In the genomic region with DNA sequence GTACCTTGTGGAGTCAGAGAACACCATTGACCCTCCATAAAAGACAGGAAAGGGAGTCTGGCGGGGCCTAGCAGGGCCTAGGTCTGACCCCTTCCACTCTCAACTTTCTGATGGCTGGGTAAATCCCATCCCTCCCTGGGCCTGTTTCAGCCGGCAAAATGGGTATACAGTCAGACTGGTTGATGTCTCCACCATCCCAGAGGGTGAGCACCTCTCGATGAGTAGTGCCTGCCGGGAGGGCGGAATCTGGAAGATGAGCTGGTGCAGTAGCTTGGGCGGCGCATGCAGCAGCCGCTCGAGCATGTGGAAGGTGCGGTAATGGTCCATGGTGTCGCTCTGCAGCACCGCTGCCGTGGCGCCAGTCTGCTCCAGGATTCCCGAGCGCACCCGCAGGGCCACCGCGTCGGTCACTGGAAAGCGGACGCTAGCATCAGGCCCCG, we compare ENCODE assay signal across 8 cellular contexts. TPM values are rescaled to one million over a fixed set of nuclear protein-coding genes. Genes with fewer than 3 reads are reported as not detected.
DNase-seq lines count a peak whose midpoint lies in the region; TF ChIP-seq lines count a peak whose summit lies in the region.

No MANE protein-coding gene starts in this region.

- H3K36me3 Mint-ChIP-seq in activated T-helper 2 cell treated with anti-CD3 and anti-CD28 coated beads, Interferon-gamma antibody, Interleukin-2, Interleukin-4, amounts not matched to agents 10 μg/mL and 5 μg/mL and 100 μg/mL, durations not matched to agents 14 hours and 24 hours and 36 hours (ENCODE audit: low read depth), result peaks cover 57% of the 10 kb centered on the region

- H3K9me3 ChIP-seq in iPS-18c (ENCODE audit: control insufficient read depth, insufficient read depth, low read length) (no peaks in the 10 kb centered on the region), stomach (no peaks in the 10 kb centered on the region)

- H3K9me3 Mint-ChIP-seq in activated T-helper 2 cell treated with anti-CD3 and anti-CD28 coated beads, Interferon-gamma antibody, Interleukin-2, Interleukin-4, amounts not matched to agents 10 μg/mL and 5 μg/mL and 100 μg/mL, durations not matched to agents 14 hours and 24 hours and 36 hours, result no peaks in the 10 kb centered on the region

- H3K36me3 ChIP-seq in ACC112 (ENCODE audit: insufficient read depth, low read length), result peaks cover 12% of the 10 kb centered on the region; the same call in 1 of the 2 replicates
- H3K36me3 ChIP-seq in H7 (replicated peaks; ENCODE audit: control insufficient read depth, insufficient read depth, low read length), result peaks cover 34% of the 10 kb centered on the region
- H3K36me3 ChIP-seq in stomach, result peaks cover 20 to 39% (median 35%) of the 10 kb centered on the region in 4 donors

- H3K4me1 Mint-ChIP-seq in activated T-helper 2 cell treated with anti-CD3 and anti-CD28 coated beads, Interferon-gamma antibody, Interleukin-2, Interleukin-4, amounts not matched to agents 10 μg/mL and 5 μg/mL and 100 μg/mL, durations not matched to agents 14 hours and 24 hours and 36 hours (ENCODE audit: low read depth), result peaks cover 44% of the 10 kb centered on the region

- no peak for TF ChIP-seq CTCF in stomach (IDR thresholded peaks at IDR 0.05)

- H3K27me3 ChIP-seq in ACC112 (ENCODE audit: insufficient read depth, low read length), result no peaks in the 10 kb centered on the region
- H3K27me3 ChIP-seq in H7 (ENCODE audit: control insufficient read depth, insufficient read depth, low read length), result peaks cover 17% of the 10 kb centered on the region
- no peaks in the 10 kb centered on the region for H3K27me3 ChIP-seq in stomach

- TF ChIP-seq EP300 in stomach (IDR thresholded peaks at IDR 0.05), result no peak

- peak overlapping the region; percentile 72 for H3K27ac ChIP-seq in ACC112 (ENCODE audit: low read depth, low read length)
- peak overlapping the region; percentile 94 to 98 (median 96) for H3K27ac ChIP-seq in stomach

- no peaks in the 10 kb centered on the region for H3K27me3 Mint-ChIP-seq in activated T-helper 2 cell treated with anti-CD3 and anti-CD28 coated beads, Interferon-gamma antibody, Interleukin-2, Interleukin-4, amounts not matched to agents 10 μg/mL and 5 μg/mL and 100 μg/mL, durations not matched to agents 14 hours and 24 hours and 36 hours (ENCODE audit: low read depth)

- H3K4me3 Mint-ChIP-seq in activated T-helper 2 cell treated with anti-CD3 and anti-CD28 coated beads, Interferon-gamma antibody, Interleukin-2, Interleukin-4, amounts not matched to agents 10 μg/mL and 5 μg/mL and 100 μg/mL, durations not matched to agents 14 hours and 24 hours and 36 hours (ENCODE audit: low read depth), result peak overlapping the region; percentile 98

- H3K4me3 ChIP-seq in ACC112 (ENCODE audit: low read depth, low read length) (peak overlapping the region; percentile 86), H7 (ENCODE audit: insufficient read depth, low read depth, low read length) (peak overlapping the region; percentile 75), iPS-18c (ENCODE audit: insufficient read depth, low read depth, low read length) (peak overlapping the region; percentile 94), stomach (peak overlapping the region; percentile 60 to 83 (median 80))

- intact Hi-C loops in activated T-helper 2 cell treated with anti-CD3 and anti-CD28 coated beads, Interferon-gamma antibody, Interleukin-2, Interleukin-4, amounts not matched to agents 10 μg/mL and 5 μg/mL and 100 μg/mL, durations not matched to agents 14 hours and 24 hours and 36 hours (cut with micrococcal nuclease), result loop anchor here (1.0 to 2.0 kb wide), 2 partner anchors 73 to 102 kb away; partner anchors contain the start of gene SART1
- intact Hi-C loops in stomach (cut with DNase I; ENCODE audit: low total_unique reads), result no loop called here

- H3K4me1 ChIP-seq in ACC112 (ENCODE audit: control insufficient read depth, insufficient read depth, low read length, unreplicated experiment) (peaks cover 32% of the 10 kb centered on the region), stomach (peaks cover 59 to 79% (median 74%) of the 10 kb centered on the region in 4 donors)

- no peak overlapping the region for H2AFZ ChIP-seq in ACC112 (ENCODE audit: low read length, unreplicated experiment)

- peak overlapping the region; percentile 92 for H3K27ac Mint-ChIP-seq in activated T-helper 2 cell treated with anti-CD3 and anti-CD28 coated beads, Interferon-gamma antibody, Interleukin-2, Interleukin-4, amounts not matched to agents 10 μg/mL and 5 μg/mL and 100 μg/mL, durations not matched to agents 14 hours and 24 hours and 36 hours

- DNase-seq in H7, result no peak
- no peak for DNase-seq in activated T-helper 2 cell treated with anti-CD3 and anti-CD28 coated beads, Interferon-gamma antibody, Interleukin-2, Interleukin-4, amounts not matched to agents 10 μg/mL and 5 μg/mL and 100 μg/mL, durations not matched to agents 14 hours and 24 hours and 36 hours (ENCODE audit: low spot score)
- DNase-seq in stomach, result no peak
- DNase-seq in NCI-H2029 (lab: John Stamatoyannopoulos, UW), result no peak
- no peak for DNase-seq in T1000 (lab: John Stamatoyannopoulos, UW)
- no peak for DNase-seq in NCI-H128 (lab: John Stamatoyannopoulos, UW; ENCODE audit: unreplicated experiment)

- peaks cover 18% of the 10 kb centered on the region for H3K79me2 ChIP-seq in ACC112 (ENCODE audit: control insufficient read depth, insufficient read depth, low read length, unreplicated experiment)

- 2 to 5% (median 3%) methylated on average over 21 to 23 of the region's 23 CpGs for WGBS in stomach, 5 donors

- TF ChIP-seq POLR2A in stomach (IDR thresholded peaks at IDR 0.05), result no peak

RNA-seq across cellular contexts. Expression of gene FIBP, which starts 0.5 kb away (rescaled TPM):
- 113 and 139 TPM in 2 replicates for total RNA-seq in H7 (2014; rRNA removed; shearing (Covaris generic))
- total RNA-seq in activated T-helper 2 cell treated with anti-CD3 and anti-CD28 coated beads, Interferon-gamma antibody, Interleukin-2, Interleukin-4, amounts not matched to agents 10 μg/mL and 5 μg/mL and 100 μg/mL, durations not matched to agents 14 hours and 24 hours and 36 hours, result 95.4 and 99.8 TPM in 2 replicates
- 100 to 1,000 TPM in 2 of 5 donors, 10 to 100 TPM in 3; 25.4 to 488 (median 74.3) TPM for total RNA-seq in stomach
- 10 to 100 TPM; 45.2 to 76.5 (median 66.0) TPM for polyA plus RNA-seq in stomach

RNA-seq across cellular contexts. Expression of gene CCDC85B, which starts 2.7 kb away (rescaled TPM):
- 39.2 and 42.4 TPM in 2 replicates for total RNA-seq in H7 (2014; rRNA removed; shearing (Covaris generic))
- total RNA-seq in activated T-helper 2 cell treated with anti-CD3 and anti-CD28 coated beads, Interferon-gamma antibody, Interleukin-2, Interleukin-4, amounts not matched to agents 10 μg/mL and 5 μg/mL and 100 μg/mL, durations not matched to agents 14 hours and 24 hours and 36 hours, result 53.2 and 55.2 TPM in 2 replicates
- 10 to 100 TPM in 4 of 5 donors, 1 to 10 TPM in 1; 7.0 to 68.9 (median 20.6) TPM for total RNA-seq in stomach
- 10 to 100 TPM; 25.1 to 50.4 (median 42.5) TPM for polyA plus RNA-seq in stomach

RNA-seq across cellular contexts. Expression of gene CTSW, which starts 8.1 kb away (rescaled TPM):
- total RNA-seq in H7 (2014; rRNA removed; shearing (Covaris generic)), result not detected in 2 replicates
- total RNA-seq in activated T-helper 2 cell treated with anti-CD3 and anti-CD28 coated beads, Interferon-gamma antibody, Interleukin-2, Interleukin-4, amounts not matched to agents 10 μg/mL and 5 μg/mL and 100 μg/mL, durations not matched to agents 14 hours and 24 hours and 36 hours, result 10.0 and 10.3 TPM in 2 replicates
- 1 to 10 TPM in 2 of 5 donors, under 1 TPM in 1, not detected in 2; 0.58 to 2.2 (median 1.1) TPM for total RNA-seq in stomach
- polyA plus RNA-seq in stomach, result 1 to 10 TPM in 2 of 3 donors, under 1 TPM in 1; 0.43 to 2.7 (median 1.6) TPM

RNA-seq across cellular contexts. Expression of gene FOSL1, which starts 12.4 kb away (rescaled TPM):
- total RNA-seq in H7 (2014; rRNA removed; shearing (Covaris generic)), result 0.48 and 1.0 TPM in 2 replicates
- 24.0 and 25.9 TPM in 2 replicates for total RNA-seq in activated T-helper 2 cell treated with anti-CD3 and anti-CD28 coated beads, Interferon-gamma antibody, Interleukin-2, Interleukin-4, amounts not matched to agents 10 μg/mL and 5 μg/mL and 100 μg/mL, durations not matched to agents 14 hours and 24 hours and 36 hours
- 10 to 100 TPM in 1 of 5 donors, 1 to 10 TPM in 2, not detected in 2; 1.7 to 43.3 (median 1.9) TPM for total RNA-seq in stomach
- 10 to 100 TPM in 2 of 3 donors, 1 to 10 TPM in 1; 7.0 to 14.7 (median 14.1) TPM for polyA plus RNA-seq in stomach

RNA-seq across cellular contexts. Expression of gene EFEMP2, which starts 15.1 kb away (rescaled TPM):
- total RNA-seq in H7 (2014; rRNA removed; shearing (Covaris generic)), result 8.5 and 13.2 TPM in 2 replicates
- 8.8 and 9.2 TPM in 2 replicates for total RNA-seq in activated T-helper 2 cell treated with anti-CD3 and anti-CD28 coated beads, Interferon-gamma antibody, Interleukin-2, Interleukin-4, amounts not matched to agents 10 μg/mL and 5 μg/mL and 100 μg/mL, durations not matched to agents 14 hours and 24 hours and 36 hours
- 10 to 100 TPM; 21.0 to 34.4 (median 23.3) TPM for total RNA-seq in stomach
- polyA plus RNA-seq in stomach, result 10 to 100 TPM; 31.8 to 37.9 (median 36.0) TPM
